In the genomic region with DNA sequence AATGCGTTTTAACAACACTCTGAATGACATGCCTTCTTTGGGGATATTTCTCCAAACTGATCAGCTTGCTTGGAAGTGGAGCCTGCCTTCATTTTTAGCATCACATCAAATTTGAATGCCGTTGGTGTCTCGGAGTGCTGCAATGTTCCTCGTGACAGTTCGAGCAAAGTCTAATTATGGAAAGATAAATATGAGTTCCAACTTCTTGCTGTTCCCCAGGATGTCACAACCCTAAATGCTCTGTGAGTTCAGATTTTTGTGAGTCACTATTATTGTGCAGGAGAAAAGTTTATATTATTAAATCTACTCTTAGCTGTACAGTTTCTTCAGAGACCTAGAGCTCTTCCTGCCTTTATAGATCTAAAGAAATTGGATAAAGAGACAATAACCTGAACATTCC, we compare ENCODE assay signal across 16 cellular contexts.
"Had no signal": no experiment of that assay in that cellular context is flagged by ENCODE, and none has a peak within 500 bp of the region (broad histone marks: within the 10 kb centered on the region; RNA-seq: fewer than 3 reads in every experiment).

No MANE protein-coding gene starts in this region.

- ATAC-seq: effector memory CD8-positive, alpha-beta T cell; foreskin keratinocyte; left lung; mucosa of descending colon; stimulated activated naive CD8-positive, alpha-beta T cell treated with anti-CD3 and anti-CD28 coated beads, Interleukin-15, amount 100 ng/mL, for 72 hours had no signal

- DNase-seq: activated CD4-positive, alpha-beta memory T cell treated with anti-CD3 and anti-CD28 coated beads for 36 hours; activated T-cell treated with anti-CD3 and anti-CD28 coated beads for 4 hours; effector memory CD8-positive, alpha-beta T cell; foreskin keratinocyte; hippocampal formation; kidney; left lung; mucosa of descending colon; naive B cell; small intestine; stimulated activated CD4-positive, alpha-beta T cell treated with anti-CD3 and anti-CD28 coated beads, Interleukin-15, amount 100 ng/mL, for 24 hours; stimulated activated CD4-positive, alpha-beta T cell treated with anti-CD3 and anti-CD28 coated beads, Interleukin-2, amount 100 ng/mL, for 48 hours; stimulated activated naive CD8-positive, alpha-beta T cell treated with anti-CD3 and anti-CD28 coated beads, Interleukin-15, amount 100 ng/mL, for 72 hours; T-helper 2 cell; WERI-Rb-1 had no signal

- H3K9me3 ChIP-seq: mucosa of descending colon, suprapubic skin had no signal

- H3K36me3 ChIP-seq: left lung, suprapubic skin, WERI-Rb-1 had no signal

- H3K4me3 ChIP-seq: left lung, mucosa of descending colon, suprapubic skin had no signal

- H3K27ac ChIP-seq: foreskin keratinocyte, left lung, suprapubic skin, WERI-Rb-1 had no signal

- H3K4me1 ChIP-seq: foreskin keratinocyte, left lung, suprapubic skin had no signal

- H3K27me3 ChIP-seq: foreskin keratinocyte, left lung, suprapubic skin had no signal
